ENCODE assay signal across 9 cellular contexts in the genomic region with DNA sequence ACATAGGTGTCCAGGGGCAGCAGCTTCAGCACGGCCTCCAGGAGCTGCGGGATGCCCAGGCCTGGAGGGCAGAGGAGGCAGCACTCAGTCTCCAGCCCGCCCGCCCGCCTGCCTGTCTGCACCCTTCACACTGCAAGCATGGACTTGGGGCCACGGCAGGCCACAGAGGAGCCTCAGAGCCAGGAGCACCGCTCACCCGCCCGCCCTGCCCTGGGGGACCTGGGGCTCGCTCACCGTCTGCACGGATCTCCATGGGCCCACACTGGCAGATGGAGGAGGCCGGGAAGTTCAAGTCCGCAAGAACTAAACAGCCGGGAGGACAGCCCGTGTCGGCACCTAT. TPM values are rescaled to one million over a fixed set of nuclear protein-coding genes. Genes with fewer than 3 reads are reported as not detected.
DNase-seq lines count a peak whose midpoint lies in the region; TF ChIP-seq lines count a peak whose summit lies in the region.
"Had no signal": no experiment of that assay in that cellular context is flagged by ENCODE, and none has a peak within 500 bp of the region (broad histone marks: within the 10 kb centered on the region; RNA-seq: fewer than 3 reads in every experiment).

No MANE protein-coding gene starts in this region.

- no peak overlapping the region for H3K9ac ChIP-seq in rectal smooth muscle tissue (ENCODE audit: low read length)

- POLR2A ChIA-PET in RWPE1 (lab: Yijun Ruan, JAX; ENCODE audit: low non-redundant PET): interaction anchor here (0.6 kb wide), 1 partner anchor 22 kb away, joined by 3 read pairs; no protein-coding TSS in a partner anchor

- no peaks in the 10 kb centered on the region for H3K27me3 ChIP-seq in rectal smooth muscle tissue (ENCODE audit: control insufficient read depth, insufficient read depth, low read length)

- CTCF ChIA-PET in RWPE1 (lab: Yijun Ruan, JAX): interaction anchor here (0.8 kb wide), 1 partner anchor 27 kb away, joined by 4 read pairs; no protein-coding TSS in a partner anchor

- H3K27ac ChIP-seq in RWPE1 (peak overlapping the region; percentile 54), rectal smooth muscle tissue (ENCODE audit: low read depth, low read length) (no peak overlapping the region)

- H3K36me3 ChIP-seq in rectal smooth muscle tissue (ENCODE audit: control insufficient read depth, insufficient read depth, low read length): peaks cover 2% of the 10 kb centered on the region

- no peak for DNase-seq in GM12865 (ENCODE audit: low read depth)
- no peak for DNase-seq in RWPE1 (ENCODE audit: low spot score)
- no peak for DNase-seq in fibroblast of the aortic adventitia (ENCODE audit: low read depth)
- DNase-seq in NCI-H69 (lab: John Stamatoyannopoulos, UW): no peak
- DNase-seq in epidermal melanocyte (ENCODE audit: insufficient read length, low spot score): no peak
- no peak for DNase-seq in COLO829 (ENCODE audit: low spot score)
- DNase-seq in SHP77 treated with DMSO at 0.1 percent for 48 hours (lab: John Stamatoyannopoulos, UW): no peak

- H3K4me3 ChIP-seq in GM12865 (ENCODE audit: low read depth, low read length): peak overlapping the region; percentile 74
- H3K4me3 ChIP-seq in fibroblast of the aortic adventitia (ENCODE audit: low read depth, low read length): peak overlapping the region; percentile 67
- H3K4me3 ChIP-seq in rectal smooth muscle tissue (ENCODE audit: low read length): peak overlapping the region; percentile 68

- no peaks in the 10 kb centered on the region for H3K4me1 ChIP-seq in rectal smooth muscle tissue (ENCODE audit: control insufficient read depth, insufficient read depth, low read length)

- TF ChIP-seq CTCF in GM12865 (IDR thresholded peaks at IDR 0.05; ENCODE audit: insufficient read depth, low read depth, low read length, missing control alignments): no peak
- no peak for TF ChIP-seq CTCF in RWPE1 (conservative IDR thresholded peaks at IDR 0.05; ENCODE audit: low read depth)
- TF ChIP-seq CTCF in fibroblast of the aortic adventitia (IDR thresholded peaks at IDR 0.05; ENCODE audit: insufficient read depth, low read length): no peak

RNA-seq across cellular contexts. Expression of a gene that starts 0.9 kb away (rescaled TPM):
- total RNA-seq in fibroblast of the aortic adventitia (ENCODE audit: low replicate concordance): 4.0 and 16.9 TPM in 2 replicates

RNA-seq across cellular contexts. Expression of a gene that starts 9.8 kb away (rescaled TPM):
- total RNA-seq in fibroblast of the aortic adventitia (ENCODE audit: low replicate concordance): not detected in 2 replicates
- total RNA-seq: lung microvascular endothelial cell had no signal

RNA-seq across cellular contexts. Expression of a gene that starts 16.2 kb away (rescaled TPM):
- total RNA-seq in fibroblast of the aortic adventitia (ENCODE audit: low replicate concordance): 33.0 and 47.3 TPM in 2 replicates

RNA-seq across cellular contexts. Expression of a gene that starts 20.2 kb away (rescaled TPM):
- total RNA-seq in fibroblast of the aortic adventitia (ENCODE audit: low replicate concordance): not detected in 2 replicates
- total RNA-seq: lung microvascular endothelial cell had no signal

RNA-seq across cellular contexts. Expression of a gene that starts 22.1 kb away (rescaled TPM):
- total RNA-seq in fibroblast of the aortic adventitia (ENCODE audit: low replicate concordance): 4.9 and 5.4 TPM in 2 replicates
